ENCODE assay signal across 1 cellular context in the genomic region with DNA sequence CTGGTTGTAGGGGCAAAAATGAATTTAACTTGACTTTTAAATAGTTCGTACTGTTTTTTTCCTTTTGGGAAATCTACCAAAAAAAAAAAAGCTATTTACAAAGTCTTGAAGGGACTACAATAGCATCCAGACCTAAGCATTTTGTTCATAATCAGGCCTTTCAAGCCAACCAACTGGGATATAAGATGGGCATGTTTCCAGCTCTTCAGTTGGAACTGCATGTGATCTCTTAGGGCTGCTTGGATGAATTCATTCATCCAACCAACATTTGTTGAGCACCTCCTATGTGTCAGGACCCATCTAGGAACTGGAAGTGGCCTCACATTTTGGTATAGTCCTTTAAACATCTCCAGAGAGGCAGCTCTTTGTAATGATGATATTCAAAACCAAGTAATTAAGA.
TF ChIP-seq lines count a peak whose summit lies in the region.

No MANE protein-coding gene starts in this region.

TF ChIP-seq in SK-N-SH treated with all-trans-retinoic acid at 6 μM for 48 hours, 23 proteins besides CTCF, POLR2A, EP300 and RAD21 (continued from another document):
- TF ChIP-seq, protein P1, sequence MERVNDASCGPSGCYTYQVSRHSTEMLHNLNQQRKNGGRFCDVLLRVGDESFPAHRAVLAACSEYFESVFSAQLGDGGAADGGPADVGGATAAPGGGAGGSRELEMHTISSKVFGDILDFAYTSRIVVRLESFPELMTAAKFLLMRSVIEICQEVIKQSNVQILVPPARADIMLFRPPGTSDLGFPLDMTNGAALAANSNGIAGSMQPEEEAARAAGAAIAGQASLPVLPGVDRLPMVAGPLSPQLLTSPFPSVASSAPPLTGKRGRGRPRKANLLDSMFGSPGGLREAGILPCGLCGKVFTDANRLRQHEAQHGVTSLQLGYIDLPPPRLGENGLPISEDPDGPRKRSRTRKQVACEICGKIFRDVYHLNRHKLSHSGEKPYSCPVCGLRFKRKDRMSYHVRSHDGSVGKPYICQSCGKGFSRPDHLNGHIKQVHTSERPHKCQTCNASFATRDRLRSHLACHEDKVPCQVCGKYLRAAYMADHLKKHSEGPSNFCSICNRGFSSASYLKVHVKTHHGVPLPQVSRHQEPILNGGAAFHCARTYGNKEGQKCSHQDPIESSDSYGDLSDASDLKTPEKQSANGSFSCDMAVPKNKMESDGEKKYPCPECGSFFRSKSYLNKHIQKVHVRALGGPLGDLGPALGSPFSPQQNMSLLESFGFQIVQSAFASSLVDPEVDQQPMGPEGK (CRISPR knock-in tag; IDR thresholded peaks at IDR 0.05; ENCODE audit: borderline replicate concordance), result no peak
- TF ChIP-seq OSR1 (CRISPR knock-in tag; IDR thresholded peaks at IDR 0.05) (no peak), ZNF8 (CRISPR knock-in tag; IDR thresholded peaks at IDR 0.05) (no peak)
- TF ChIP-seq, protein P2, sequence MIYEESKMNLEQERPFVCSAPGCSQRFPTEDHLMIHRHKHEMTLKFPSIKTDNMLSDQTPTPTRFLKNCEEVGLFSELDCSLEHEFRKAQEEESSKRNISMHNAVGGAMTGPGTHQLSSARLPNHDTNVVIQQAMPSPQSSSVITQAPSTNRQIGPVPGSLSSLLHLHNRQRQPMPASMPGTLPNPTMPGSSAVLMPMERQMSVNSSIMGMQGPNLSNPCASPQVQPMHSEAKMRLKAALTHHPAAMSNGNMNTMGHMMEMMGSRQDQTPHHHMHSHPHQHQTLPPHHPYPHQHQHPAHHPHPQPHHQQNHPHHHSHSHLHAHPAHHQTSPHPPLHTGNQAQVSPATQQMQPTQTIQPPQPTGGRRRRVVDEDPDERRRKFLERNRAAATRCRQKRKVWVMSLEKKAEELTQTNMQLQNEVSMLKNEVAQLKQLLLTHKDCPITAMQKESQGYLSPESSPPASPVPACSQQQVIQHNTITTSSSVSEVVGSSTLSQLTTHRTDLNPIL (CRISPR knock-in tag; IDR thresholded peaks at IDR 0.05; ENCODE audit: low read depth), result no peak
